In the genomic region with DNA sequence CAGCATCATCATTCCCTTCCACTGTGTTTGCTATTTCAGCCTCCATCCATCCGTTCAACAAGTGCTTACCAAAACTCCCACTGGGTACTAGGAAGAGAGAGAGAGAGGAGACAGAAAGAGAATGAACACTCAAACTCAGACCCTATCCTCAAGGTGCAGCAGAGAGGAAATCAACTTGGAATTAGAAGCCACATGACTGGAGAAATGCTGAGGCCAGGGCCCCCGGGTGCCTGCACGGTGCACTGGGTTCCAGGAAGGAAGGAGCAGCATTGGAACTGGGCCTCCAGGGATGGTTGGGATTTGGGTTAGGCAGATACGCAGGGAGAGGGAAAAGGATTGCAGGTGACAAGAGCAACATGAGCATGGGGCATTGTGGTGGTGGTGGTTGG, we compare ENCODE assay signal across 19 cellular contexts. TPM values are rescaled to one million over a fixed set of nuclear protein-coding genes. Genes with fewer than 3 reads are reported as not detected.
A peak's percentile ranks its signal among the peaks of the same experiment; 100 is the strongest.
DNase-seq lines count a peak whose midpoint lies in the region; ATAC-seq, FAIRE-seq and TF ChIP-seq lines count a peak whose summit lies in the region.
"Had no signal": no experiment of that assay in that cellular context is flagged by ENCODE, and none has a peak within 500 bp of the region (broad histone marks: within the 10 kb centered on the region; RNA-seq: fewer than 3 reads in every experiment).

No MANE protein-coding gene starts in this region.

- in situ Hi-C loops in HAP-1 (cut with MboI; ENCODE audit: low sequenced_read_pairs): no loop called here

- peaks cover 12 to 21% (median 17%) of the 10 kb centered on the region in 11 experiments for H3K9me3 ChIP-seq in BLaER1 treated with 17β-estradiol and CSF1 and Interleukin-3, amounts not matched to agents 10 nM and 100 nM (replicated peaks in 1 of 11)
- H3K9me3 ChIP-seq in muscle layer of duodenum (ENCODE audit: control insufficient read depth in 1 of 2, low read length in 2 of 2) (no peaks in the 10 kb centered on the region), HAP-1 (no peaks in the 10 kb centered on the region)
- H3K9me3 ChIP-seq: MG63 had no signal

- no peak for FAIRE-seq in HTR-8/SVneo (lab: Jason Lieb, UNC)
- FAIRE-seq: islet of Langerhans, TTC549 had no signal

- DNase-seq in caudate nucleus (lab: John Stamatoyannopoulos, UW) (no peak), substantia nigra (lab: John Stamatoyannopoulos, UW) (no peak), HAP-1 (ENCODE audit: low spot score in 2 of 2) (no peak), HTR-8/SVneo (ENCODE audit: insufficient read length, low spot score) (no peak), glutamatergic neuron (no peak)
- DNase-seq: activated CD4-positive, alpha-beta T cell treated with anti-CD3 and anti-CD28 coated beads, Interleukin-2, amount 10 ng/mL, durations not matched to agents 7 days and 5 days; activated naive CD4-positive, alpha-beta T cell; NCI-H1694 treated with DMSO at 0.1 percent for 48 hours; NK-92 treated with Interleukin-12 subunit alpha and Interleukin-12 subunit beta, amount 100 ng/mL, for 24 hours; stimulated activated CD4-positive, alpha-beta T cell treated with anti-CD3 and anti-CD28 coated beads, Interleukin-4, amount 100 ng/mL, for 24 hours; stimulated activated CD8-positive, alpha-beta memory T cell treated with anti-CD3 and anti-CD28 coated beads, Interleukin-4, amount 100 ng/mL, for 48 hours had no signal

- no peak overlapping the region for H3K27ac Mint-ChIP-seq in glutamatergic neuron (ENCODE audit: unreplicated experiment)
- H3K27ac Mint-ChIP-seq: activated CD4-positive, alpha-beta T cell treated with anti-CD3 and anti-CD28 coated beads, Interleukin-2, amount 10 ng/mL, durations not matched to agents 7 days and 5 days had no signal

- peaks cover 5% of the 10 kb centered on the region for H3K36me3 Mint-ChIP-seq in glutamatergic neuron (ENCODE audit: unreplicated experiment)

- H3K27ac ChIP-seq in BLaER1 treated with 17β-estradiol and CSF1 and Interleukin-3, amounts not matched to agents 10 nM and 100 nM: peak overlapping the region in 6 of 11 experiments; percentile 39 to 76 (median 66); a peak in 12 of 22 replicates
- peak overlapping the region; percentile 69 for H3K27ac ChIP-seq in caudate nucleus (ENCODE audit: low read depth, low read length)
- H3K27ac ChIP-seq in muscle layer of duodenum (ENCODE audit: low read length): peak overlapping the region; percentile 9
- peak overlapping the region; percentile 88 for H3K27ac ChIP-seq in substantia nigra (ENCODE audit: low read depth, low read length, poor library complexity, severe bottlenecking)

- H3K9me3 Mint-ChIP-seq in glutamatergic neuron (ENCODE audit: unreplicated experiment): no peaks in the 10 kb centered on the region
- H3K9me3 Mint-ChIP-seq: activated CD4-positive, alpha-beta T cell treated with anti-CD3 and anti-CD28 coated beads, Interleukin-2, amount 10 ng/mL, durations not matched to agents 7 days and 5 days had no signal

- H3K27me3 Mint-ChIP-seq in glutamatergic neuron (ENCODE audit: unreplicated experiment): peaks cover 6% of the 10 kb centered on the region

- H3K4me3 ChIP-seq in BLaER1 treated with 17β-estradiol and CSF1 and Interleukin-3, amounts not matched to agents 10 nM and 100 nM: no peak overlapping the region
- H3K4me3 ChIP-seq in muscle layer of duodenum (ENCODE audit: low read depth in 1 of 2, low read length in 2 of 2) (no peak overlapping the region), HAP-1 (no peak overlapping the region)
- H3K4me3 ChIP-seq: MG63, skin epidermis had no signal

- no peaks in the 10 kb centered on the region for H3K27me3 ChIP-seq in BLaER1 treated with 17β-estradiol and CSF1 and Interleukin-3, amounts not matched to agents 10 nM and 100 nM
- H3K27me3 ChIP-seq in muscle layer of duodenum (ENCODE audit: low read depth, low read length) (no peaks in the 10 kb centered on the region), HAP-1 (ENCODE audit: low read depth) (no peaks in the 10 kb centered on the region)
- H3K27me3 ChIP-seq: MG63 had no signal

- no peaks in the 10 kb centered on the region for H4K20me1 ChIP-seq in BLaER1 treated with 17β-estradiol and CSF1 and Interleukin-3, amounts not matched to agents 10 nM and 100 nM

- peaks cover 10% of the 10 kb centered on the region for H3K4me1 Mint-ChIP-seq in glutamatergic neuron (ENCODE audit: low read depth, unreplicated experiment)
- H3K4me1 Mint-ChIP-seq: activated CD4-positive, alpha-beta T cell treated with anti-CD3 and anti-CD28 coated beads, Interleukin-2, amount 10 ng/mL, durations not matched to agents 7 days and 5 days had no signal

- H3K9ac ChIP-seq in BLaER1 treated with 17β-estradiol and CSF1 and Interleukin-3, amounts not matched to agents 10 nM and 100 nM: peak overlapping the region in 3 of 11 experiments; percentile 33 to 62 (median 53); a peak in 2 of 22 replicates

- H3K4me2 ChIP-seq in BLaER1 treated with 17β-estradiol and CSF1 and Interleukin-3, amounts not matched to agents 10 nM and 100 nM: peak overlapping the region; percentile 45 to 91 (median 80); a peak in 20 of 22 replicates

- no peak for TF ChIP-seq CTCF in glutamatergic neuron (IDR thresholded peaks at IDR 0.05; ENCODE audit: partially characterized antibody, unreplicated experiment)

- no peak for ATAC-seq in HG03045 (IDR thresholded peaks at IDR 0.05; ENCODE audit: unreplicated experiment)

- peaks cover 0 to 12% (median 3%) of the 10 kb centered on the region in 11 experiments; a peak in 7 of 22 replicates for H3K36me3 ChIP-seq in BLaER1 treated with 17β-estradiol and CSF1 and Interleukin-3, amounts not matched to agents 10 nM and 100 nM
- no peaks in the 10 kb centered on the region for H3K36me3 ChIP-seq in muscle layer of duodenum (ENCODE audit: control insufficient read depth in 1 of 2, insufficient read depth in 2 of 2, low read length in 2 of 2)
- H3K36me3 ChIP-seq in HAP-1 (replicated peaks): no peaks in the 10 kb centered on the region

- H3K4me1 ChIP-seq in BLaER1 treated with 17β-estradiol and CSF1 and Interleukin-3, amounts not matched to agents 10 nM and 100 nM: peaks cover 14 to 64% (median 55%) of the 10 kb centered on the region in 10 experiments
- peaks cover 0 to 8% of the 10 kb centered on the region in 2 donors for H3K4me1 ChIP-seq in muscle layer of duodenum (ENCODE audit: control insufficient read depth in 1 of 2, insufficient read depth in 2 of 2, low read length in 2 of 2)
- H3K4me1 ChIP-seq in HAP-1: no peaks in the 10 kb centered on the region

- no peak overlapping the region for H3K4me3 Mint-ChIP-seq in glutamatergic neuron (ENCODE audit: unreplicated experiment)
- H3K4me3 Mint-ChIP-seq: activated CD4-positive, alpha-beta T cell treated with anti-CD3 and anti-CD28 coated beads, Interleukin-2, amount 10 ng/mL, durations not matched to agents 7 days and 5 days had no signal

RNA-seq across cellular contexts. Expression of a gene that starts 30.0 kb away (rescaled TPM):
- 16.3 TPM for total RNA-seq in glutamatergic neuron (ENCODE audit: unreplicated experiment)
- total RNA-seq: activated CD4-positive, alpha-beta T cell treated with anti-CD3 and anti-CD28 coated beads, Interleukin-2, amount 10 ng/mL, durations not matched to agents 7 days and 5 days; G401 had no signal

Comparison
In these comparisons a context has a peak if more than half of its experiments do, and no peak if none do; other contexts are left out.
1. H3K27ac ChIP-seq: peak in every context shown above with its lines; median percentile 88 in substantia nigra; 69 in caudate nucleus; 66 in BLaER1 treated with 17β-estradiol and CSF1 and Interleukin-3, amounts not matched to agents 10 nM and 100 nM; 9 in muscle layer of duodenum.